In genomic region chr3:114627760-114628159, GRCh38 we compare ENCODE assay signal across 20 cellular contexts.
DNase-seq lines count a peak whose midpoint lies in the region; ATAC-seq and TF ChIP-seq lines count a peak whose summit lies in the region.
"Had no signal": no experiment of that assay in that cellular context is flagged by ENCODE, and none has a peak within 500 bp of the region (broad histone marks: within the 10 kb centered on the region; RNA-seq: fewer than 3 reads in every experiment).

No MANE protein-coding gene starts in this region.

- H3K27ac ChIP-seq in IMR-90 (ENCODE audit: insufficient read depth, low read length) (no peak overlapping the region), muscle layer of duodenum (ENCODE audit: low read length) (peak overlapping the region; percentile 8), tibial artery (peak overlapping the region; percentile 75 to 82), Peyer's patch (peak overlapping the region in 1 of 4 donors; percentile 6)
- H3K27ac ChIP-seq: cardiac muscle cell, neural progenitor cell had no signal

- DNase-seq in IMR-90 (peak; percentile 43), fibroblast of peridontal ligament (ENCODE audit: extremely low read depth) (peak; percentile 90), tibial artery (peak; percentile 67 to 69), dermis blood vessel endothelial cell (no peak), HT-29 (ENCODE audit: low spot score) (no peak), Peyer's patch (no peak)
- DNase-seq: activated CD8-positive, alpha-beta memory T cell treated with anti-CD3 and anti-CD28 coated beads, Interleukin-2, amount 50 U/mL, for 4 hours; activated naive CD4-positive, alpha-beta T cell treated with anti-CD3 and anti-CD28 coated beads, Interleukin-2, amount 50 U/mL, for 16 hours; DND-41; hippocampal formation; left lung; NCI-H2029 treated with DMSO at 0.1 percent for 48 hours; RPMI8226; small intestine; stimulated activated naive CD8-positive, alpha-beta T cell treated with anti-CD3 and anti-CD28 coated beads, Interleukin-15, Interleukin-2, amounts not matched to agents 100 U/mL and 50 U/mL, for 24 hours; T-helper 2 cell had no signal

- no peak overlapping the region for H4K5ac ChIP-seq in IMR-90 (ENCODE audit: low read depth, low read length)

- no CpG with 5 or more reads among the region's 4 CpGs for WGBS in IMR-90 (ENCODE audit: extremely low coverage in 2 of 2, insufficient read length in 1 of 2), 2 experiments

- H2AK5ac ChIP-seq in IMR-90 (ENCODE audit: low read depth, low read length) = no peak overlapping the region

- CTCF ChIA-PET in IMR-90 (lab: Yijun Ruan, JAX) = no interaction called here

- BruUV-seq in IMR-90 (replicated peaks; lab: Mats Ljungman, UMichigan) = no TSS peak

- POLR2A ChIA-PET in IMR-90 (lab: Charles Lee; ENCODE audit: unreplicated experiment) = no interaction called here

- H2BK15ac ChIP-seq in IMR-90 (ENCODE audit: low read depth, low read length) = no peak overlapping the region

- dilution Hi-C loops in IMR-90 (cut with HindIII; ENCODE audit: low sequenced_read_pairs, unreplicated experiment) = no loop called here

- no peak overlapping the region for H2AFZ ChIP-seq in IMR-90 (replicated peaks; ENCODE audit: low read length, poor library complexity)
- H2AFZ ChIP-seq: neural progenitor cell had no signal

- no peak for TF ChIP-seq RAD21 in IMR-90 (IDR thresholded peaks at IDR 0.05; ENCODE audit: low read length)

- H3K4ac ChIP-seq in IMR-90 (ENCODE audit: low read depth, low read length) = no peak overlapping the region

- H3K23ac ChIP-seq in IMR-90 (ENCODE audit: low read depth, low read length) = no peak overlapping the region

- H3K9ac ChIP-seq in IMR-90 (ENCODE audit: low read depth, low read length) = no peak overlapping the region
- H3K9ac ChIP-seq: neural progenitor cell had no signal

- H4K91ac ChIP-seq in IMR-90 (ENCODE audit: insufficient read depth, low read depth, low read length) = no peak overlapping the region

- no peak overlapping the region; the same call in 1 of the 2 replicates for H3K14ac ChIP-seq in IMR-90 (replicated peaks; ENCODE audit: low read depth, low read length)

- peaks cover 11 to 22% of the 10 kb centered on the region in 2 experiments for H3K79me1 ChIP-seq in IMR-90 (ENCODE audit: low read depth in 1 of 2, low read length in 2 of 2)

- no peaks in the 10 kb centered on the region for H3K9me3 ChIP-seq in IMR-90 (ENCODE audit: control insufficient read depth, insufficient read depth, low read length)
- H3K9me3 ChIP-seq in muscle layer of duodenum (ENCODE audit: control insufficient read depth in 1 of 2, low read length in 2 of 2) = no peaks in the 10 kb centered on the region
- H3K9me3 ChIP-seq in tibial artery = no peaks in the 10 kb centered on the region
- H3K9me3 ChIP-seq in Peyer's patch = no peaks in the 10 kb centered on the region
- H3K9me3 ChIP-seq: left lung had no signal

- TF ChIP-seq POLR2A in IMR-90 (IDR thresholded peaks at IDR 0.05; ENCODE audit: low read depth, low read length) = no peak
- no peak for TF ChIP-seq POLR2A in Peyer's patch (IDR thresholded peaks at IDR 0.05)

- no peak overlapping the region for H3K4me2 ChIP-seq in IMR-90 (ENCODE audit: low read depth, low read length)
- H3K4me2 ChIP-seq: neural progenitor cell had no signal

- in situ Hi-C loops in IMR-90 (cut with MboI; ENCODE audit: low sequenced_read_pairs) = no loop called here

- ATAC-seq in IMR-90 (ENCODE audit: low read depth) = peak; percentile 3
- ATAC-seq: activated CD4-positive, CD25-positive, alpha-beta regulatory T cell treated with anti-CD3 and anti-CD28 coated beads, Interleukin-2, amount 50 U/mL, for 24 hours; left lung; stimulated activated naive CD8-positive, alpha-beta T cell treated with anti-CD3 and anti-CD28 coated beads, Interleukin-15, Interleukin-2, amounts not matched to agents 100 U/mL and 50 U/mL, for 24 hours had no signal

- H4K20me1 ChIP-seq in IMR-90 (ENCODE audit: insufficient read depth, low read length) = no peaks in the 10 kb centered on the region

- H3K4me1 ChIP-seq in IMR-90 (ENCODE audit: control insufficient read depth, insufficient read depth, low read length) = peaks cover 12% of the 10 kb centered on the region
- peaks cover 7 to 21% of the 10 kb centered on the region in 2 donors for H3K4me1 ChIP-seq in muscle layer of duodenum (ENCODE audit: control insufficient read depth in 1 of 2, insufficient read depth in 2 of 2, low read length in 2 of 2)
- peaks cover 0 to 56% (median 25%) of the 10 kb centered on the region in 4 donors for H3K4me1 ChIP-seq in tibial artery
- H3K4me1 ChIP-seq in Peyer's patch = peaks cover 0 to 9% (median 2%) of the 10 kb centered on the region in 4 donors
- H3K4me1 ChIP-seq: neural progenitor cell had no signal

- no peaks in the 10 kb centered on the region for H3K36me3 ChIP-seq in IMR-90 (ENCODE audit: control insufficient read depth, insufficient read depth, low read length)
- H3K36me3 ChIP-seq in muscle layer of duodenum (ENCODE audit: control insufficient read depth in 1 of 2, insufficient read depth in 2 of 2, low read length in 2 of 2) = peaks cover 0 to 13% of the 10 kb centered on the region in 2 donors
- H3K36me3 ChIP-seq in tibial artery = no peaks in the 10 kb centered on the region
- no peaks in the 10 kb centered on the region for H3K36me3 ChIP-seq in Peyer's patch
- H3K36me3 ChIP-seq: cardiac muscle cell, left lung, neural progenitor cell had no signal

- H2BK5ac ChIP-seq in IMR-90 (ENCODE audit: low read depth, low read length, poor library complexity, severe bottlenecking) = peak overlapping the region; percentile 97

- H3K56ac ChIP-seq in IMR-90 (ENCODE audit: extremely low read depth, insufficient read depth, low read length) = no peak overlapping the region

- H2BK120ac ChIP-seq in IMR-90 (ENCODE audit: low read depth, low read length) = peak overlapping the region; percentile 47; the same call in 1 of the 2 replicates

- intact Hi-C loops in IMR-90 (cut with micrococcal nuclease) = loop anchor here (2.0 kb wide), 1 partner anchor 17 kb away; no protein-coding TSS in a partner anchor
- intact Hi-C loops in tibial artery (cut with DNase I; ENCODE audit: low total_unique reads) = loop anchor here (10.0 kb wide), 1 partner anchor 243 kb away; no protein-coding TSS in a partner anchor

- H4K8ac ChIP-seq in IMR-90 (ENCODE audit: low read depth in 2 of 2, low read length in 2 of 2) = peak overlapping the region in 1 of 2 experiments; percentile 24; a peak in 1 of 4 replicates

- H3K18ac ChIP-seq in IMR-90 (ENCODE audit: low read depth, low read length) = no peak overlapping the region; the same call in 1 of the 2 replicates

- H3K27me3 ChIP-seq in IMR-90 (ENCODE audit: control insufficient read depth, insufficient read depth, low read length) (no peaks in the 10 kb centered on the region), muscle layer of duodenum (ENCODE audit: low read depth, low read length) (no peaks in the 10 kb centered on the region), tibial artery (no peaks in the 10 kb centered on the region), Peyer's patch (no peaks in the 10 kb centered on the region)
- H3K27me3 ChIP-seq: cardiac muscle cell, left lung, neural progenitor cell had no signal

- peaks cover 5% of the 10 kb centered on the region for H3K9me1 ChIP-seq in IMR-90 (ENCODE audit: insufficient read depth, low read length)

- no peak for TF ChIP-seq CTCF in IMR-90 (conservative IDR thresholded peaks at IDR 0.05; ENCODE audit: low read depth, low read length)
- no peak for TF ChIP-seq CTCF in tibial artery (IDR thresholded peaks at IDR 0.05)
- no peak for TF ChIP-seq CTCF in Peyer's patch (IDR thresholded peaks at IDR 0.05)

- no peak overlapping the region for H2AK9ac ChIP-seq in IMR-90 (replicated peaks; ENCODE audit: low read depth, low read length, poor library complexity)

- H2BK20ac ChIP-seq in IMR-90 (ENCODE audit: low read depth, low read length) = peak overlapping the region; percentile 59; the same call in 1 of the 2 replicates

- H3K4me3 ChIP-seq in IMR-90 (ENCODE audit: insufficient read depth, low read depth, low read length) (no peak overlapping the region), muscle layer of duodenum (ENCODE audit: low read depth in 1 of 2, low read length in 2 of 2) (no peak overlapping the region), tibial artery (no peak overlapping the region), Peyer's patch (no peak overlapping the region)
- H3K4me3 ChIP-seq: cardiac muscle cell, left lung, neural progenitor cell had no signal

TF ChIP-seq in IMR-90, 13 proteins besides CTCF, POLR2A, EP300 and RAD21:
- no peak for TF ChIP-seq USF2 (IDR thresholded peaks at IDR 0.05; ENCODE audit: low read depth, low read length)
- no peak for TF ChIP-seq RCOR1 (IDR thresholded peaks at IDR 0.05; ENCODE audit: insufficient replicate concordance, low read length)
- TF ChIP-seq RFX5 (IDR thresholded peaks at IDR 0.05; ENCODE audit: low read depth, low read length) = no peak
- no peak for TF ChIP-seq ELK1 (IDR thresholded peaks at IDR 0.05; ENCODE audit: borderline replicate concordance, low read depth, low read length)
- peak; percentile 38; the same call in 1 of the 2 replicates for TF ChIP-seq CEBPB (IDR thresholded peaks at IDR 0.05; ENCODE audit: low read depth, low read length)
- no peak for TF ChIP-seq BHLHE40 (IDR thresholded peaks at IDR 0.05; ENCODE audit: low read depth, low read length)

Comparison
In these comparisons a context has a peak if more than half of its experiments do, and no peak if none do; other contexts are left out.
1. DNase-seq: peak in IMR-90 (single experiment), fibroblast of peridontal ligament (single experiment) and tibial artery (2 of 2); none in dermis blood vessel endothelial cell (single experiment), HT-29 (single experiment) and Peyer's patch (0 of 3).